1 cellular context compared by ENCODE assay signal in genomic region chr9:112421771-112422222, GRCh38.
TF ChIP-seq lines count a peak whose summit lies in the region.

No MANE protein-coding gene starts in this region.

TF ChIP-seq in IMR-90, 13 proteins besides CTCF, POLR2A, EP300 and RAD21:
- TF ChIP-seq BHLHE40 (IDR thresholded peaks at IDR 0.05; ENCODE audit: low read depth, low read length), result no peak
- no peak for TF ChIP-seq FOS (IDR thresholded peaks at IDR 0.05; ENCODE audit: low read depth, low read length)
- no peak for TF ChIP-seq MAFK (IDR thresholded peaks at IDR 0.05; ENCODE audit: low read depth, low read length)
- TF ChIP-seq RFX5 (IDR thresholded peaks at IDR 0.05; ENCODE audit: low read depth, low read length), result no peak
- no peak for TF ChIP-seq MXI1 (IDR thresholded peaks at IDR 0.05; ENCODE audit: borderline replicate concordance, low read depth, low read length)
- no peak for TF ChIP-seq RCOR1 (IDR thresholded peaks at IDR 0.05; ENCODE audit: insufficient replicate concordance, low read length)
- no peak for TF ChIP-seq USF2 (IDR thresholded peaks at IDR 0.05; ENCODE audit: low read depth, low read length)
- TF ChIP-seq SMC3 (IDR thresholded peaks at IDR 0.05; ENCODE audit: low read depth, low read length), result no peak
